Comparison of ENCODE assay signal across 11 cellular contexts in genomic region chr12:16112626-16113560, GRCh38.
DNase-seq lines count a peak whose midpoint lies in the region; ATAC-seq, FAIRE-seq and TF ChIP-seq lines count a peak whose summit lies in the region.
"Had no signal": no experiment of that assay in that cellular context is flagged by ENCODE, and none has a peak within 500 bp of the region (broad histone marks: within the 10 kb centered on the region; RNA-seq: fewer than 3 reads in every experiment).

No MANE protein-coding gene starts in this region.

- H3K4me1 ChIP-seq in HepG2 (ENCODE audit: insufficient read depth, low read length), result no peaks in the 10 kb centered on the region
- no peaks in the 10 kb centered on the region for H3K4me1 ChIP-seq in right lobe of liver
- H3K4me1 ChIP-seq: uterus had no signal

- no peaks in the 10 kb centered on the region; a peak in 1 of 5 replicates for H3K27me3 ChIP-seq in HepG2 (ENCODE audit: control insufficient read depth in 1 of 2, insufficient read depth in 2 of 2, low read length in 2 of 2)
- H3K27me3 ChIP-seq in right lobe of liver, result no peaks in the 10 kb centered on the region
- H3K27me3 ChIP-seq: uterus had no signal

- no peak for FAIRE-seq in HepG2 (lab: Jason Lieb, UNC)
- FAIRE-seq: colon had no signal

- TF ChIP-seq POLR2A in HepG2 (IDR thresholded peaks at IDR 0.05; ENCODE audit: insufficient read depth in 1 of 2, low read depth in 2 of 2, low read length in 2 of 2), result no peak
- TF ChIP-seq POLR2A in right lobe of liver (IDR thresholded peaks at IDR 0.05), result no peak

- H3K4me1 Mint-ChIP-seq in mesothelial cell of epicardium, result peaks cover 4% of the 10 kb centered on the region

- no peak for TF ChIP-seq CTCF in HepG2 (CRISPR knock-in tag; IDR thresholded peaks at IDR 0.05)
- no peak for TF ChIP-seq CTCF in right lobe of liver (IDR thresholded peaks at IDR 0.05)
- TF ChIP-seq CTCF in fibroblast of the aortic adventitia (IDR thresholded peaks at IDR 0.05; ENCODE audit: insufficient read depth, low read length), result no peak
- no peak for TF ChIP-seq CTCF in mesothelial cell of epicardium (IDR thresholded peaks at IDR 0.05; ENCODE audit: unreplicated experiment)

- H3K9me3 ChIP-seq in HepG2 (ENCODE audit: low read length) (no peaks in the 10 kb centered on the region), right lobe of liver (no peaks in the 10 kb centered on the region)
- H3K9me3 ChIP-seq: uterus had no signal

- 25% methylated on average over 6 of the region's 11 CpGs for WGBS in HepG2 (ENCODE audit: low lambda C conversion rate)
- 28% methylated on average over 6 of the region's 11 CpGs for WGBS in right lobe of liver (ENCODE audit: insufficient coverage, low coverage, low lambda C conversion rate, missing lambda C conversion rate)

- no peak overlapping the region for H3K4me2 ChIP-seq in HepG2 (ENCODE audit: low read depth, low read length)

- in situ Hi-C loops in HepG2 (cut with HindIII; ENCODE audit: extremely low pct_ligation_motif_present, low pct_unique_long_range_greater_than_20kb), result no loop called here

- intact Hi-C loops in HepG2 (cut with micrococcal nuclease; ENCODE audit: unreplicated experiment), result no loop called here
- intact Hi-C loops in right lobe of liver (cut with DNase I), result no loop called here

- DNase-seq in HepG2 (ENCODE audit: low spot score) (no peak), right lobe of liver (no peak), NCI-H2227 treated with DMSO at 0.1 percent for 48 hours (lab: John Stamatoyannopoulos, UW) (peak; percentile 60), fibroblast of the aortic adventitia (ENCODE audit: low read depth) (peak; percentile 65), mesothelial cell of epicardium (ENCODE audit: low spot score in 2 of 2, unreplicated experiment in 2 of 2) (no peak), HUDEP-2 (lab: John Stamatoyannopoulos, UW; ENCODE audit: unreplicated experiment in 76 of 76) (no peak), DMS114 treated with DMSO at 0.1 percent for 48 hours (lab: John Stamatoyannopoulos, UW; ENCODE audit: unreplicated experiment) (no peak)
- DNase-seq: activated naive CD4-positive, alpha-beta T cell; uterus had no signal

- no peaks in the 10 kb centered on the region for H3K36me3 Mint-ChIP-seq in mesothelial cell of epicardium

- POLR2A ChIA-PET in HepG2 (lab: Yijun Ruan, JAX), result no interaction called here

- no peaks in the 10 kb centered on the region for H3K79me2 ChIP-seq in HepG2 (ENCODE audit: insufficient read depth, low read length)

- no peaks in the 10 kb centered on the region for H4K20me1 ChIP-seq in HepG2 (ENCODE audit: insufficient read depth, low read length)

- TF ChIP-seq EP300 in HepG2 (IDR thresholded peaks at IDR 0.05; ENCODE audit: low read depth in 2 of 2, low read length in 2 of 2), result no peak
- no peak for TF ChIP-seq EP300 in HepG2 (CRISPR knock-in tag; IDR thresholded peaks at IDR 0.05; ENCODE audit: borderline replicate concordance)

- H3K4me3 Mint-ChIP-seq in mesothelial cell of epicardium, result no peak overlapping the region

- H3K27ac ChIP-seq in HepG2 (ENCODE audit: extremely low read length, insufficient read depth, low read length) (no peak overlapping the region), right lobe of liver (no peak overlapping the region)
- H3K27ac ChIP-seq: uterus had no signal

- no TSS peak for BruUV-seq in HepG2 (replicated peaks; lab: Mats Ljungman, UMichigan)

- ATAC-seq in HepG2 (no peak), right lobe of liver (no peak), HG03571 (IDR thresholded peaks at IDR 0.05; ENCODE audit: unreplicated experiment) (no peak)

- TF ChIP-seq RAD21 in HepG2 (CRISPR knock-in tag; IDR thresholded peaks at IDR 0.05), result no peak

- H3K36me3 ChIP-seq in HepG2 (replicated peaks in 1 of 2; ENCODE audit: control insufficient read depth in 1 of 2, insufficient read depth in 2 of 2, low read length in 2 of 2), result no peaks in the 10 kb centered on the region
- no peaks in the 10 kb centered on the region for H3K36me3 ChIP-seq in right lobe of liver
- H3K36me3 ChIP-seq: uterus had no signal

- H3K27me3 Mint-ChIP-seq in mesothelial cell of epicardium (ENCODE audit: low read depth), result peaks cover 1% of the 10 kb centered on the region

- H3K27ac Mint-ChIP-seq in mesothelial cell of epicardium, result no peak overlapping the region

- H3K4me3 ChIP-seq in HepG2 (replicated peaks in 1 of 3; ENCODE audit: insufficient read depth in 1 of 3, low read depth in 2 of 3, low read length in 3 of 3) (no peak overlapping the region), right lobe of liver (no peak overlapping the region), fibroblast of the aortic adventitia (ENCODE audit: low read depth, low read length) (no peak overlapping the region)
- H3K4me3 ChIP-seq: uterus had no signal

- CTCF ChIA-PET in HepG2 (lab: Yijun Ruan, JAX; ENCODE audit: low intra/inter-chr PET ratio, low total read pairs), result no interaction called here

- H3K9ac ChIP-seq in HepG2 (ENCODE audit: insufficient read depth, low read depth, low read length), result no peak overlapping the region

- no peaks in the 10 kb centered on the region for H3K9me3 Mint-ChIP-seq in mesothelial cell of epicardium

- H2AFZ ChIP-seq in HepG2 (ENCODE audit: low read length), result no peak overlapping the region

TF ChIP-seq in HepG2, 621 proteins besides CTCF, POLR2A, EP300 and RAD21:
- TF ChIP-seq PRDM15 (CRISPR knock-in tag; IDR thresholded peaks at IDR 0.05), result peak; percentile 74; the same call in 1 of the 2 replicates
- no peak for TF ChIP-seq USF2 (IDR thresholded peaks at IDR 0.05; ENCODE audit: low read depth, low read length)
- TF ChIP-seq USF2 (CRISPR knock-in tag; IDR thresholded peaks at IDR 0.05; ENCODE audit: borderline replicate concordance), result no peak
- no peak for TF ChIP-seq TFE3 (CRISPR knock-in tag; IDR thresholded peaks at IDR 0.05)
- TF ChIP-seq TCF7L2 (IDR thresholded peaks at IDR 0.05; ENCODE audit: low read depth, low read length), result no peak
- no peak for TF ChIP-seq ZNF564 (CRISPR knock-in tag; IDR thresholded peaks at IDR 0.05)

Comparison
In these comparisons a context has a peak if more than half of its experiments do, and no peak if none do; other contexts are left out.
1. DNase-seq: peak in NCI-H2227 treated with DMSO at 0.1 percent for 48 hours (single experiment) and fibroblast of the aortic adventitia (single experiment); none in HepG2 (single experiment), right lobe of liver (0 of 3), mesothelial cell of epicardium (0 of 2), HUDEP-2 (0 of 76) and DMS114 treated with DMSO at 0.1 percent for 48 hours (single experiment).